1 cellular context compared by ENCODE assay signal in genomic region chr12:48018618-48018995, GRCh38.
TF ChIP-seq lines count a peak whose summit lies in the region.

No MANE protein-coding gene starts in this region.

TF ChIP-seq in H1, 55 proteins besides CTCF, POLR2A, EP300 and RAD21:
- TF ChIP-seq EZH2 (IDR thresholded peaks at IDR 0.05; ENCODE audit: low read depth, low read length, severe bottlenecking): peak; percentile 53
- peak; percentile 60; the same call in 1 of the 2 replicates for TF ChIP-seq SUZ12 (IDR thresholded peaks at IDR 0.05; ENCODE audit: low read length)
- TF ChIP-seq JUND (IDR thresholded peaks at IDR 0.05; ENCODE audit: low read length): no peak
